Comparison of ENCODE assay signal across 1 cellular context in the genomic region with DNA sequence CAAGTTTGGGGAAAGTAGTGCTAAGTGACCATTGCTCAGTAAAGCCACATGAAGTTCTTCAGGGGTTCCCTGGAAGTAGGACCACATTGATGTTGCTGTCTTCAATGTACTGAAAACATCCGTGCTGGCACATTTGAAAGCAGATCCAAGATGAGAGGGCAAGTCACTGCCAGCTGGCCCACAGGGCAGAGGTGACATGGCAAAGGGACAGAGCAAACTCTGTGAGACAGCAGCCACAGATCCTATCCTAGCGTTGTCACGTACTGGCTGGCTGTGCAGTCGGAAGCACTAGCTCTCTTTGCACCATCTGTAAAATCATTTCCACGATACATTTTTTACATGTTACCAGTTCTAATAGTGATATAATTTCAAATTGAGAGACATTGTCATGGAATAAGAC.
TF ChIP-seq lines count a peak whose summit lies in the region.

No MANE protein-coding gene starts in this region.

TF ChIP-seq in IMR-90, 13 proteins besides CTCF, POLR2A, EP300 and RAD21 (continued from another document):
- TF ChIP-seq, protein P1, sequence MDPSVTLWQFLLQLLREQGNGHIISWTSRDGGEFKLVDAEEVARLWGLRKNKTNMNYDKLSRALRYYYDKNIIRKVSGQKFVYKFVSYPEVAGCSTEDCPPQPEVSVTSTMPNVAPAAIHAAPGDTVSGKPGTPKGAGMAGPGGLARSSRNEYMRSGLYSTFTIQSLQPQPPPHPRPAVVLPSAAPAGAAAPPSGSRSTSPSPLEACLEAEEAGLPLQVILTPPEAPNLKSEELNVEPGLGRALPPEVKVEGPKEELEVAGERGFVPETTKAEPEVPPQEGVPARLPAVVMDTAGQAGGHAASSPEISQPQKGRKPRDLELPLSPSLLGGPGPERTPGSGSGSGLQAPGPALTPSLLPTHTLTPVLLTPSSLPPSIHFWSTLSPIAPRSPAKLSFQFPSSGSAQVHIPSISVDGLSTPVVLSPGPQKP (IDR thresholded peaks at IDR 0.05; ENCODE audit: borderline replicate concordance, low read depth, low read length) = no peak
- TF ChIP-seq NFE2L2 (IDR thresholded peaks at IDR 0.05; ENCODE audit: low read depth, low read length) = no peak
- TF ChIP-seq CHD1 (IDR thresholded peaks at IDR 0.05; ENCODE audit: low read depth, low read length) = no peak
- TF ChIP-seq MXI1 (IDR thresholded peaks at IDR 0.05; ENCODE audit: borderline replicate concordance, low read depth, low read length) = no peak
TF ChIP-seq in IMR-90: peak in this region for 0.
